25 cellular contexts compared by ENCODE assay signal in genomic region chr18:27899893-27900292, GRCh38.
DNase-seq lines count a peak whose midpoint lies in the region; ATAC-seq, FAIRE-seq and TF ChIP-seq lines count a peak whose summit lies in the region.
"Had no signal": no experiment of that assay in that cellular context is flagged by ENCODE, and none has a peak within 500 bp of the region (broad histone marks: within the 10 kb centered on the region; RNA-seq: fewer than 3 reads in every experiment).

No MANE protein-coding gene starts in this region.

- no peak for ATAC-seq in CD4-positive, alpha-beta T cell (ENCODE audit: poor library complexity)
- ATAC-seq: A549, GM12878, K562, Panc1 had no signal

- no peaks in the 10 kb centered on the region for H3K4me1 Mint-ChIP-seq in CD4-positive, alpha-beta T cell (ENCODE audit: low read depth)

- peaks cover 13% of the 10 kb centered on the region for H3K9me3 Mint-ChIP-seq in CD4-positive, alpha-beta T cell

- no peak for TF ChIP-seq CTCF in LNCaP clone FGC (IDR thresholded peaks at IDR 0.05; ENCODE audit: control insufficient read depth, extremely low read depth, insufficient read depth)
- no peak for TF ChIP-seq CTCF in CD4-positive, alpha-beta T cell (IDR thresholded peaks at IDR 0.05)

- H3K27ac ChIP-seq in CD4-positive, alpha-beta T cell (ENCODE audit: low read depth, low read length), result no peak overlapping the region
- H3K27ac ChIP-seq: A549 had no signal

- CTCF ChIA-PET in CD4-positive, alpha-beta T cell (lab: Charles Lee), result no interaction called here

- DNase-seq in H4 (ENCODE audit: low spot score) (peak; percentile 10), LNCaP clone FGC (ENCODE audit: low read depth) (peak; percentile 7), NCI-H748 treated with DMSO at 0.1 percent for 48 hours (lab: John Stamatoyannopoulos, UW) (peak; percentile 82), hypothalamus (lab: John Stamatoyannopoulos, UW) (no peak), HUDEP-2 (lab: John Stamatoyannopoulos, UW; ENCODE audit: unreplicated experiment in 76 of 76) (no peak)
- DNase-seq in CD4-positive, alpha-beta T cell, result no peak
- no peak for DNase-seq in effector CD4-positive, alpha-beta T cell
- DNase-seq: BE2C, COR-L47, DMS 273 treated with DMSO at 0.1 percent for 48 hours, DMS79 treated with DMSO at 0.1 percent for 48 hours, NCI-H1105 treated with DMSO at 0.1 percent for 48 hours, NCI-H1694 treated with DMSO at 0.1 percent for 48 hours, NCI-H2081 treated with DMSO at 0.1 percent for 48 hours, NCI-H2171 treated with DMSO at 0.1 percent for 48 hours, NCI-H524 treated with DMSO at 0.1 percent for 48 hours, SIG-M5, T-helper 1 cell had no signal

- POLR2A ChIA-PET in CD4-positive, alpha-beta T cell (lab: Charles Lee), result no interaction called here

- peak; percentile 97 for FAIRE-seq in endometrium (lab: Jason Lieb, UNC)
- FAIRE-seq: A549, GM12878, HTR-8/SVneo, K562 had no signal

- H3K27me3 ChIP-seq in CD4-positive, alpha-beta T cell (ENCODE audit: control insufficient read depth, insufficient read depth, low read length), result no peaks in the 10 kb centered on the region
- H3K27me3 ChIP-seq: BE2C had no signal

- no peak overlapping the region for H3K4me3 ChIP-seq in LNCaP clone FGC (ENCODE audit: low read depth, low read length)
- H3K4me3 ChIP-seq: A549, GM12878, HAP-1, K562 had no signal

- intact Hi-C loops in CD4-positive, alpha-beta T cell (cut with DNase I, micrococcal nuclease), result no loop called here

- H3K9me3 ChIP-seq in CD4-positive, alpha-beta T cell (ENCODE audit: control insufficient read depth, low read length), result peaks cover 3% of the 10 kb centered on the region
- H3K9me3 ChIP-seq: A549, BE2C, HAP-1 had no signal

- no peak overlapping the region for H3K27ac Mint-ChIP-seq in CD4-positive, alpha-beta T cell

- H3K27me3 Mint-ChIP-seq in CD4-positive, alpha-beta T cell, result no peaks in the 10 kb centered on the region

- H3K36me3 Mint-ChIP-seq in CD4-positive, alpha-beta T cell (ENCODE audit: low read depth), result no peaks in the 10 kb centered on the region

- no peak overlapping the region for H3K4me3 Mint-ChIP-seq in CD4-positive, alpha-beta T cell

Comparison
In these comparisons a context has a peak if more than half of its experiments do, and no peak if none do; other contexts are left out.
1. DNase-seq: peak in H4 (single experiment), LNCaP clone FGC (single experiment) and NCI-H748 treated with DMSO at 0.1 percent for 48 hours (single experiment); none in hypothalamus (0 of 51), HUDEP-2 (0 of 76), CD4-positive, alpha-beta T cell (0 of 10) and effector CD4-positive, alpha-beta T cell (single experiment).